ENCODE assay signal across 8 cellular contexts in genomic region chr15:88467935-88468528, GRCh38. TPM values are rescaled to one million over a fixed set of nuclear protein-coding genes. Genes with fewer than 3 reads are reported as not detected.
DNase-seq lines count a peak whose midpoint lies in the region; ATAC-seq and TF ChIP-seq lines count a peak whose summit lies in the region.

No MANE protein-coding gene starts in this region.

- H3K27ac ChIP-seq in WERI-Rb-1, result peak overlapping the region; percentile 100
- H3K27ac ChIP-seq in rectal smooth muscle tissue (ENCODE audit: low read depth, low read length), result peak overlapping the region; percentile 90

- peaks cover 4% of the 10 kb centered on the region for H3K4me1 ChIP-seq in rectal smooth muscle tissue (ENCODE audit: control insufficient read depth, insufficient read depth, low read length)

- peak overlapping the region; percentile 12 for H3K9ac ChIP-seq in rectal smooth muscle tissue (ENCODE audit: low read length)

- H3K4me3 ChIP-seq in WERI-Rb-1 (ENCODE audit: low read depth, low read length) (peak overlapping the region; percentile 64), fibroblast of villous mesenchyme (ENCODE audit: low read depth, low read length) (peak overlapping the region; percentile 91), rectal smooth muscle tissue (ENCODE audit: low read length) (peak overlapping the region; percentile 95)

- H3K9me3 ChIP-seq in WERI-Rb-1 (ENCODE audit: severe bottlenecking), result no peaks in the 10 kb centered on the region

- no peaks in the 10 kb centered on the region for H3K27me3 ChIP-seq in WERI-Rb-1 (ENCODE audit: insufficient read depth, low read depth, severe bottlenecking)
- no peaks in the 10 kb centered on the region for H3K27me3 ChIP-seq in rectal smooth muscle tissue (ENCODE audit: control insufficient read depth, insufficient read depth, low read length)

- DNase-seq in ELF-1 (ENCODE audit: low read depth, low spot score) (peak; percentile 28), WERI-Rb-1 (no peak), fibroblast of villous mesenchyme (ENCODE audit: low read depth) (peak; percentile 12), DMS153 (lab: John Stamatoyannopoulos, UW) (no peak), dedifferentiated amniotic fluid mesenchymal stem cell (ENCODE audit: extremely low spot score) (no peak), NCI-H1105 (lab: John Stamatoyannopoulos, UW) (no peak)

- TF ChIP-seq CTCF in WERI-Rb-1 (IDR thresholded peaks at IDR 0.05; ENCODE audit: low read depth, low read length) (peak; percentile 48; the same call in 1 of the 2 replicates), fibroblast of villous mesenchyme (IDR thresholded peaks at IDR 0.05; ENCODE audit: insufficient read depth, low read depth, low read length) (peak; percentile 31)

- H3K36me3 ChIP-seq in WERI-Rb-1 (peaks cover 45% of the 10 kb centered on the region), rectal smooth muscle tissue (ENCODE audit: control insufficient read depth, insufficient read depth, low read length) (peaks cover 6% of the 10 kb centered on the region)

- ATAC-seq in HG02973 (IDR thresholded peaks at IDR 0.05; ENCODE audit: unreplicated experiment), result peak; percentile 6

RNA-seq across cellular contexts. Expression of gene MRPS11, which starts 0.5 kb away (rescaled TPM):
- total RNA-seq in fibroblast of villous mesenchyme, result 22.0 and 22.9 TPM in 2 replicates

RNA-seq across cellular contexts. Expression of gene MRPL46, which starts 0.8 kb away (rescaled TPM):
- 11.6 and 18.6 TPM in 2 replicates for total RNA-seq in fibroblast of villous mesenchyme

Comparison
In these comparisons a context has a peak if more than half of its experiments do, and no peak if none do; other contexts are left out.
1. DNase-seq: peak in ELF-1 (single experiment) and fibroblast of villous mesenchyme (single experiment); none in WERI-Rb-1 (single experiment), DMS153 (single experiment), dedifferentiated amniotic fluid mesenchymal stem cell (single experiment) and NCI-H1105 (single experiment).
2. Peak in every context shown above with its lines, with median percentiles within 50 percentile points of each other: H3K4me3 ChIP-seq.